ENCODE assay signal across 30 cellular contexts in genomic region chr7:22776964-22777363, GRCh38. TPM values are rescaled to one million over a fixed set of nuclear protein-coding genes. Genes with fewer than 3 reads are reported as not detected.
"Had no signal": no experiment of that assay in that cellular context is flagged by ENCODE, and none has a peak within 500 bp of the region (broad histone marks: within the 10 kb centered on the region; RNA-seq: fewer than 3 reads in every experiment).

No MANE protein-coding gene starts in this region.

- H3K27me3 ChIP-seq: adrenal gland, body of pancreas, esophagus muscularis mucosa, gastroesophageal sphincter had no signal

- H3K27ac ChIP-seq: adrenal gland, body of pancreas, esophagus muscularis mucosa, gastroesophageal sphincter had no signal

- H3K4me1 ChIP-seq: adrenal gland, body of pancreas, gastroesophageal sphincter had no signal

- H3K36me3 ChIP-seq: adrenal gland, esophagus muscularis mucosa, gastroesophageal sphincter had no signal

- ATAC-seq: activated CD4-positive, alpha-beta T cell treated with anti-CD3 and anti-CD28 coated beads for 36 hours; activated CD8-positive, alpha-beta memory T cell treated with anti-CD3 and anti-CD28 coated beads, Interleukin-2, amount 10 ng/mL, durations not matched to agents 7 days and 5 days; activated CD8-positive, alpha-beta T cell treated with anti-CD3 and anti-CD28 coated beads, Interleukin-2, amount 10 ng/mL, durations not matched to agents 7 days and 5 days; activated naive CD8-positive, alpha-beta T cell treated with anti-CD3 and anti-CD28 coated beads, Interleukin-2, amount 50 U/mL, for 24 hours; body of pancreas; effector memory CD8-positive, alpha-beta T cell; gastroesophageal sphincter had no signal

- DNase-seq: activated CD4-positive, alpha-beta memory T cell treated with anti-CD3 and anti-CD28 coated beads for 36 hours; activated CD4-positive, alpha-beta T cell treated with anti-CD3 and anti-CD28 coated beads for 36 hours; activated CD4-positive, alpha-beta T cell treated with anti-CD3 and anti-CD28 coated beads, Interleukin-2, amount 10 ng/mL, durations not matched to agents 24 days and 14 days; activated CD4-positive, CD25-positive, alpha-beta regulatory T cell; activated CD4-positive, CD25-positive, alpha-beta regulatory T cell treated with anti-CD3 and anti-CD28 coated beads, Interleukin-2, amount 50 U/mL, for 72 hours; activated CD8-positive, alpha-beta memory T cell treated with anti-CD3 and anti-CD28 coated beads, Interleukin-2, amount 10 ng/mL, durations not matched to agents 7 days and 5 days; activated CD8-positive, alpha-beta memory T cell treated with anti-CD3 and anti-CD28 coated beads, Interleukin-2, amount 50 U/mL, for 4 hours; activated CD8-positive, alpha-beta T cell treated with anti-CD3 and anti-CD28 coated beads, Interleukin-2, amount 10 ng/mL, durations not matched to agents 7 days and 5 days; activated effector memory CD4-positive, alpha-beta T cell treated with anti-CD3 and anti-CD28 coated beads, Interleukin-2, amount 50 U/mL, for 16 hours; activated naive CD4-positive, alpha-beta T cell treated with anti-CD3 and anti-CD28 coated beads for 36 hours; activated naive CD8-positive, alpha-beta T cell treated with anti-CD3 and anti-CD28 coated beads for 36 hours; activated naive CD8-positive, alpha-beta T cell treated with anti-CD3 and anti-CD28 coated beads, Interleukin-2, amount 50 U/mL, for 24 hours; activated T-cell treated with anti-CD3 and anti-CD28 coated beads, Interleukin-2, amount 50 U/mL, for 1 hour; activated T-cell treated with anti-CD3 and anti-CD28 coated beads, Interleukin-2, amount 50 U/mL, for 48 hours; adrenal gland; amygdala; aorta; body of pancreas; caudate nucleus; cortex of kidney; dermis blood vessel endothelial cell; effector CD4-positive, alpha-beta T cell; effector memory CD8-positive, alpha-beta T cell; erythroblast; foreskin melanocyte; head of caudate nucleus; T-helper 2 cell had no signal

- H3K4me3 ChIP-seq: adrenal gland, body of pancreas, esophagus muscularis mucosa, gastroesophageal sphincter had no signal

- H3K9me3 ChIP-seq: adrenal gland, body of pancreas, esophagus muscularis mucosa, gastroesophageal sphincter had no signal

RNA-seq across cellular contexts. Expression of gene IL6, which starts 50.0 kb away (rescaled TPM):
- total RNA-seq: activated T-helper 2 cell treated with anti-CD3 and anti-CD28 coated beads, Interferon-gamma antibody, Interleukin-2, Interleukin-4, amounts not matched to agents 10 μg/mL and 5 μg/mL and 100 μg/mL, durations not matched to agents 14 hours and 24 hours and 36 hours had no signal
